8 cellular contexts compared by ENCODE assay signal in genomic region chr12:42144174-42144423, GRCh38. TPM values are rescaled to one million over a fixed set of nuclear protein-coding genes. Genes with fewer than 3 reads are reported as not detected.
DNase-seq lines count a peak whose midpoint lies in the region; ATAC-seq and TF ChIP-seq lines count a peak whose summit lies in the region.

No MANE protein-coding gene starts in this region.

- peak; percentile 9 to 21 for ATAC-seq in CD4-positive, CD25-positive, alpha-beta regulatory T cell (ENCODE audit: low read depth in 2 of 2)
- ATAC-seq in activated B cell treated with CpG ODN at 0.5 μM for 24 hours (ENCODE audit: low read depth): no peak
- ATAC-seq in GM18511 (IDR thresholded peaks at IDR 0.05; ENCODE audit: unreplicated experiment): no peak

- TF ChIP-seq EP300 in stomach (IDR thresholded peaks at IDR 0.05): no peak

- POLR2A ChIA-PET in activated B cell treated with CpG ODN at 0.5 μM for 24 hours (lab: Charles Lee): no interaction called here

- H3K36me3 Mint-ChIP-seq in CD4-positive, CD25-positive, alpha-beta regulatory T cell: no peaks in the 10 kb centered on the region
- H3K36me3 Mint-ChIP-seq in activated B cell treated with CpG ODN at 0.5 μM for 24 hours (ENCODE audit: low read depth): peaks cover 2% of the 10 kb centered on the region

- TF ChIP-seq POLR2A in stomach (IDR thresholded peaks at IDR 0.05): no peak

- H3K27ac Mint-ChIP-seq in CD4-positive, CD25-positive, alpha-beta regulatory T cell: peak overlapping the region; percentile 74 to 94 (median 88)
- peak overlapping the region; percentile 83 for H3K27ac Mint-ChIP-seq in activated B cell treated with CpG ODN at 0.5 μM for 24 hours

- intact Hi-C loops in activated B cell treated with CpG ODN at 0.5 μM for 24 hours (cut with micrococcal nuclease) (loop anchor here (1.0 to 5.0 kb wide), 8 partner anchors 8 to 1615 kb away; partner anchors contain the start of genes IRAK4, PPHLN1, PUS7L and YAF2), stomach (cut with DNase I; ENCODE audit: low total_unique reads) (no loop called here)

- no peaks in the 10 kb centered on the region for H3K36me3 ChIP-seq in CD4-positive, CD25-positive, alpha-beta regulatory T cell (ENCODE audit: control insufficient read depth, insufficient read depth, low read length)
- no peaks in the 10 kb centered on the region for H3K36me3 ChIP-seq in H7 (replicated peaks; ENCODE audit: control insufficient read depth, insufficient read depth, low read length)
- H3K36me3 ChIP-seq in stomach: no peaks in the 10 kb centered on the region

- peaks cover 18% of the 10 kb centered on the region for H3K4me1 ChIP-seq in CD4-positive, CD25-positive, alpha-beta regulatory T cell (ENCODE audit: control insufficient read depth, insufficient read depth, low read length, poor library complexity, severe bottlenecking)
- peaks cover 8 to 43% (median 30%) of the 10 kb centered on the region in 4 donors for H3K4me1 ChIP-seq in stomach

- no peak for DNase-seq in CD4-positive, CD25-positive, alpha-beta regulatory T cell
- DNase-seq in H7: no peak
- DNase-seq in activated B cell treated with CpG ODN at 0.5 μM for 24 hours: no peak
- DNase-seq in stomach: no peak
- no peak for DNase-seq in stimulated activated CD4-positive, alpha-beta T cell treated with anti-CD3 and anti-CD28 coated beads, Interleukin-4, amount 100 ng/mL, for 1 hour
- DNase-seq in NCI-H1417 treated with DMSO at 0.1 percent for 48 hours (lab: John Stamatoyannopoulos, UW): no peak

- H3K4me3 Mint-ChIP-seq in CD4-positive, CD25-positive, alpha-beta regulatory T cell: peak overlapping the region; percentile 95 to 99 (median 96)
- H3K4me3 Mint-ChIP-seq in activated B cell treated with CpG ODN at 0.5 μM for 24 hours: peak overlapping the region; percentile 95

- H3K4me3 ChIP-seq in CD4-positive, CD25-positive, alpha-beta regulatory T cell (ENCODE audit: low read depth, low read length): peak overlapping the region; percentile 81
- H3K4me3 ChIP-seq in H7 (ENCODE audit: insufficient read depth, low read depth, low read length): peak overlapping the region; percentile 62
- H3K4me3 ChIP-seq in iPS-18c (ENCODE audit: insufficient read depth, low read depth, low read length): peak overlapping the region; percentile 76
- H3K4me3 ChIP-seq in stomach: peak overlapping the region; percentile 70 to 87 (median 84)

- TF ChIP-seq CTCF in activated B cell treated with CpG ODN at 0.5 μM for 24 hours (IDR thresholded peaks at IDR 0.05): no peak
- TF ChIP-seq CTCF in stomach (IDR thresholded peaks at IDR 0.05): no peak

- H3K9me3 ChIP-seq in CD4-positive, CD25-positive, alpha-beta regulatory T cell (ENCODE audit: control insufficient read depth in 2 of 2, low read length in 2 of 2): no peaks in the 10 kb centered on the region
- H3K9me3 ChIP-seq in iPS-18c (ENCODE audit: control insufficient read depth, insufficient read depth, low read length) (no peaks in the 10 kb centered on the region), stomach (no peaks in the 10 kb centered on the region)

- H3K4me1 Mint-ChIP-seq in CD4-positive, CD25-positive, alpha-beta regulatory T cell: peaks cover 22 to 50% (median 41%) of the 10 kb centered on the region in 4 donors
- H3K4me1 Mint-ChIP-seq in activated B cell treated with CpG ODN at 0.5 μM for 24 hours: peaks cover 43% of the 10 kb centered on the region

- H3K27ac ChIP-seq in CD4-positive, CD25-positive, alpha-beta regulatory T cell (ENCODE audit: insufficient read depth, low read length, poor library complexity, severe bottlenecking): no peak overlapping the region
- peak overlapping the region; percentile 85 to 98 (median 92) for H3K27ac ChIP-seq in stomach

- CTCF ChIA-PET in activated B cell treated with CpG ODN at 0.5 μM for 24 hours (lab: Charles Lee): no interaction called here

- H3K27me3 ChIP-seq in CD4-positive, CD25-positive, alpha-beta regulatory T cell (ENCODE audit: control insufficient read depth, insufficient read depth, low read length): no peaks in the 10 kb centered on the region
- H3K27me3 ChIP-seq in H7 (ENCODE audit: control insufficient read depth, insufficient read depth, low read length): peaks cover 7% of the 10 kb centered on the region; the same call in 1 of the 2 replicates
- H3K27me3 ChIP-seq in stomach: no peaks in the 10 kb centered on the region

- H3K27me3 Mint-ChIP-seq in CD4-positive, CD25-positive, alpha-beta regulatory T cell: peaks cover 6% of the 10 kb centered on the region
- H3K27me3 Mint-ChIP-seq in activated B cell treated with CpG ODN at 0.5 μM for 24 hours: no peaks in the 10 kb centered on the region

- WGBS in stomach, 5 donors: 0 to 1% (median 1%) methylated on average over 15 to 23 of the region's 23 CpGs

- peaks cover 0 to 3% (median 0%) of the 10 kb centered on the region in 7 donors for H3K9me3 Mint-ChIP-seq in CD4-positive, CD25-positive, alpha-beta regulatory T cell
- no peaks in the 10 kb centered on the region for H3K9me3 Mint-ChIP-seq in activated B cell treated with CpG ODN at 0.5 μM for 24 hours

RNA-seq across cellular contexts. Expression of gene GXYLT1, which starts 0.6 kb away (rescaled TPM):
- total RNA-seq in CD4-positive, CD25-positive, alpha-beta regulatory T cell: 14.9 TPM
- polyA plus RNA-seq in CD4-positive, CD25-positive, alpha-beta regulatory T cell: 1 to 10 TPM; 3.4 to 5.2 (median 3.7) TPM
- total RNA-seq in H7 (2014; rRNA removed; shearing (Covaris generic)): 8.3 and 9.9 TPM in 2 replicates
- total RNA-seq in activated B cell treated with CpG ODN at 0.5 μM for 24 hours (6.9 and 7.9 TPM in 2 replicates), stomach (10 to 100 TPM in 3 of 5 donors, 1 to 10 TPM in 2; 3.2 to 17.6 (median 11.7) TPM)
- 1 to 10 TPM; 1.4 to 1.9 (median 1.7) TPM for polyA plus RNA-seq in stomach

Comparison
In these comparisons a context has a peak if more than half of its experiments do, and no peak if none do; other contexts are left out.
1. ATAC-seq: peak in CD4-positive, CD25-positive, alpha-beta regulatory T cell (2 of 2); none in activated B cell treated with CpG ODN at 0.5 μM for 24 hours (single experiment) and GM18511 (single experiment).
2. Peak in every context shown above with its lines, with median percentiles within 50 percentile points of each other: H3K4me3 ChIP-seq.